In the genomic region with DNA sequence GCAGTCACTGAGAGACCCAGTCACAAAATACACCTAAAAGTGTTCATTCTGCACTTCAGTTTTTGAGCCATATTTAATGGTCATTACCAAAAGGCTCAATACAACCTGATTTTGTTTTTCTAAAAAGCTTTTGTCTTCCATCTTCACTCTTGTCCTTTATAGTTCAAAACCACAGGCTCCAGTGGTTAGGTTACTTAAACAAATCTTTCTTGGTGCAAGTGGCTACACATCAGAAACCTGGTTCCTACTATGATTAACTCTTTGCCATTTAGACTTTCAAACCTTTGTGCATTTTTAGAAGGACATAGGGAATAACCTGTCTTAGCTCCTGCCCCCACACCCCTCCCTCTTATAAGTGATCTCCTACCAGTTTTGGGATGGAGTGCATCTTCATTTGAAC, we compare ENCODE assay signal across 24 cellular contexts.
"Had no signal": no experiment of that assay in that cellular context is flagged by ENCODE, and none has a peak within 500 bp of the region (broad histone marks: within the 10 kb centered on the region; RNA-seq: fewer than 3 reads in every experiment).

No MANE protein-coding gene starts in this region.

- H3K27ac ChIP-seq: ascending aorta, coronary artery, dorsolateral prefrontal cortex had no signal

- H3K4me3 Mint-ChIP-seq: activated CD4-positive, alpha-beta memory T cell treated with anti-CD3 and anti-CD28 coated beads for 36 hours; activated CD4-positive, alpha-beta T cell treated with anti-CD3 and anti-CD28 coated beads for 36 hours; activated CD4-positive, alpha-beta T cell treated with anti-CD3 and anti-CD28 coated beads, Interleukin-2, amount 10 ng/mL, durations not matched to agents 24 days and 14 days; activated naive CD4-positive, alpha-beta T cell treated with anti-CD3 and anti-CD28 coated beads, Interleukin-2, amount 10 ng/mL, durations not matched to agents 7 days and 5 days; activated naive CD8-positive, alpha-beta T cell; activated T-cell treated with anti-CD3 and anti-CD28 coated beads, Interleukin-2, amount 50 U/mL, for 4 hours; brain; central memory CD8-positive, alpha-beta T cell; dendritic cell treated with granulocyte-macrophage colony-stimulating factor and Interleukin-4, amounts not matched to agents 40 ng/mL and 50 ng/mL, for 4 days; endodermal cell; T-helper 17 cell; T-helper 2 cell treated with Interferon-gamma antibody and Interleukin-4, amounts not matched to agents 5 μg/mL and 100 μg/mL, for 36 hours had no signal

- H3K27me3 ChIP-seq: ascending aorta, dorsolateral prefrontal cortex had no signal

- H3K4me1 ChIP-seq: ascending aorta had no signal

- H3K27me3 Mint-ChIP-seq: activated CD4-positive, alpha-beta memory T cell treated with anti-CD3 and anti-CD28 coated beads for 36 hours; activated CD4-positive, alpha-beta T cell treated with anti-CD3 and anti-CD28 coated beads for 36 hours; activated CD4-positive, alpha-beta T cell treated with anti-CD3 and anti-CD28 coated beads, Interleukin-2, amount 10 ng/mL, durations not matched to agents 24 days and 14 days; activated naive CD4-positive, alpha-beta T cell treated with anti-CD3 and anti-CD28 coated beads, Interleukin-2, amount 10 ng/mL, durations not matched to agents 7 days and 5 days; activated naive CD8-positive, alpha-beta T cell; brain; central memory CD8-positive, alpha-beta T cell; dendritic cell treated with granulocyte-macrophage colony-stimulating factor and Interleukin-4, amounts not matched to agents 40 ng/mL and 50 ng/mL, for 4 days; T-helper 17 cell had no signal

- H3K4me1 Mint-ChIP-seq: activated naive CD4-positive, alpha-beta T cell treated with anti-CD3 and anti-CD28 coated beads, Interleukin-2, amount 10 ng/mL, durations not matched to agents 7 days and 5 days had no signal

- DNase-seq: activated CD4-positive, alpha-beta memory T cell treated with anti-CD3 and anti-CD28 coated beads for 36 hours; activated CD4-positive, alpha-beta T cell treated with anti-CD3 and anti-CD28 coated beads for 36 hours; activated CD4-positive, alpha-beta T cell treated with anti-CD3 and anti-CD28 coated beads, Interleukin-2, amount 10 ng/mL, durations not matched to agents 24 days and 14 days; activated CD4-positive, CD25-positive, alpha-beta regulatory T cell; activated CD4-positive, CD25-positive, alpha-beta regulatory T cell treated with anti-CD3 and anti-CD28 coated beads, Interleukin-2, amount 50 U/mL, for 72 hours; activated CD8-positive, alpha-beta memory T cell treated with anti-CD3 and anti-CD28 coated beads for 24 hours; activated effector memory CD4-positive, alpha-beta T cell treated with anti-CD3 and anti-CD28 coated beads, Interleukin-2, amount 50 U/mL, for 16 hours; activated naive CD4-positive, alpha-beta T cell treated with anti-CD3 and anti-CD28 coated beads, Interleukin-2, amount 10 ng/mL, durations not matched to agents 7 days and 5 days; activated T-cell treated with anti-CD3 and anti-CD28 coated beads, Interleukin-2, amount 50 U/mL, for 4 hours; dorsolateral prefrontal cortex; effector memory CD4-positive, alpha-beta T cell; endodermal cell; foreskin fibroblast; T-helper 1 cell; T-helper 17 cell; T1000 had no signal

- ATAC-seq: activated T-cell treated with anti-CD3 and anti-CD28 coated beads, Interleukin-2, amount 50 U/mL, for 4 hours; T-helper 17 cell had no signal

- H3K4me3 ChIP-seq: ascending aorta, coronary artery, dorsolateral prefrontal cortex had no signal

- H3K9me3 Mint-ChIP-seq: activated CD4-positive, alpha-beta memory T cell treated with anti-CD3 and anti-CD28 coated beads for 36 hours; activated CD4-positive, alpha-beta T cell treated with anti-CD3 and anti-CD28 coated beads, Interleukin-2, amount 10 ng/mL, durations not matched to agents 24 days and 14 days; activated naive CD4-positive, alpha-beta T cell treated with anti-CD3 and anti-CD28 coated beads, Interleukin-2, amount 10 ng/mL, durations not matched to agents 7 days and 5 days; activated T-cell treated with anti-CD3 and anti-CD28 coated beads, Interleukin-2, amount 50 U/mL, for 4 hours; activated T-helper 2 cell treated with anti-CD3 and anti-CD28 coated beads, Interferon-gamma antibody, Interleukin-2, Interleukin-4, amounts not matched to agents 10 μg/mL and 5 μg/mL and 100 μg/mL, durations not matched to agents 14 hours and 24 hours and 36 hours; brain; central memory CD8-positive, alpha-beta T cell; dendritic cell treated with granulocyte-macrophage colony-stimulating factor and Interleukin-4, amounts not matched to agents 40 ng/mL and 50 ng/mL, for 4 days; endodermal cell; T-helper 2 cell treated with Interferon-gamma antibody and Interleukin-4, amounts not matched to agents 5 μg/mL and 100 μg/mL, for 36 hours had no signal

- H3K36me3 ChIP-seq: ascending aorta had no signal

- H3K27ac Mint-ChIP-seq: activated CD4-positive, alpha-beta memory T cell treated with anti-CD3 and anti-CD28 coated beads for 36 hours; activated CD4-positive, alpha-beta T cell treated with anti-CD3 and anti-CD28 coated beads for 36 hours; activated CD4-positive, alpha-beta T cell treated with anti-CD3 and anti-CD28 coated beads, Interleukin-2, amount 10 ng/mL, durations not matched to agents 24 days and 14 days; activated naive CD4-positive, alpha-beta T cell treated with anti-CD3 and anti-CD28 coated beads, Interleukin-2, amount 10 ng/mL, durations not matched to agents 7 days and 5 days; activated naive CD8-positive, alpha-beta T cell; activated T-helper 2 cell treated with anti-CD3 and anti-CD28 coated beads, Interferon-gamma antibody, Interleukin-2, Interleukin-4, amounts not matched to agents 10 μg/mL and 5 μg/mL and 100 μg/mL, durations not matched to agents 14 hours and 24 hours and 36 hours; dendritic cell treated with granulocyte-macrophage colony-stimulating factor and Interleukin-4, amounts not matched to agents 40 ng/mL and 50 ng/mL, for 4 days; endodermal cell; T-helper 17 cell; T-helper 2 cell treated with Interferon-gamma antibody and Interleukin-4, amounts not matched to agents 5 μg/mL and 100 μg/mL, for 36 hours had no signal

- H3K9me3 ChIP-seq: ascending aorta had no signal
